13 cellular contexts compared by ENCODE assay signal in the genomic region with DNA sequence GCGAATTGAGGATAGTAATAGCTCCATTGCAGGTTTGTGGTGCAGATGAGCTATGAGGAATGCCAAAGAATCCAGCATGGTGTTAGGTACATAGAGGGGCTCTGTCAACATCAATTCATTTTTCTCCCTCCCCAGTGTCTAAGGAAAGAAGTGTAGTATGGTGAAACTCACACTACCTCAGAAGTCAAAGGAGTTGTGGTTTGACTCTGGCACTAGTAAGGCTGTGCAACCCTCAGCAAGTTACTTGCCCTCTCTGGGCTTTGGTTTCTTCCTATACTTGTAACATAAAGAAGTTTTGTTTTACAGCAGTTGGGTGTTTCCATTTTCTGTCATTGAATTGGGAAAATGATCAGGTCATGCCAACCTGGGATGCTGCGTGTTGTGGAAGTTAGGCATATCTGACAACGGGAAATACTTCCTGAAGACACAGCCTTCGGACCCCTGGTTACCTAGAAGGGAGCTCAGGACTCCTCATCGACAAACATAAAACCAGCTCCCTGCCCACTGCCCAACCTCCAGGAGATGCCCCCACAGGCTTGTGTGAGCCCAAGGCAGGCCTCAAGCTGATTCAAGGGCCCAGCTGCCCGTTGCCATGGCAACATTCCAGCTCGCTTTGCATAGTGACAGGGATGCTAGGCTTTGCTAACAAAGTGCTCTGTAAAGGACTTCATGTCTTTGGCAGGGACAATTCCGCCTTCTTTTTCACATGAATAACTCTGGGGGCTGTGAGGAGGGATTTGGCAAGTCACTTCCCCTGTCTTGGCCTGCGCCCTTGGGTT.
DNase-seq lines count a peak whose midpoint lies in the region; ATAC-seq, FAIRE-seq and TF ChIP-seq lines count a peak whose summit lies in the region.
"Had no signal": no experiment of that assay in that cellular context is flagged by ENCODE, and none has a peak within 500 bp of the region (broad histone marks: within the 10 kb centered on the region; RNA-seq: fewer than 3 reads in every experiment).

No MANE protein-coding gene starts in this region.

- H2BK12ac ChIP-seq in H1 (ENCODE audit: low read depth, low read length) (no peak overlapping the region), neuronal stem cell (ENCODE audit: low read length) (no peak overlapping the region)

- TF ChIP-seq EP300 in H1 (IDR thresholded peaks at IDR 0.05; ENCODE audit: borderline replicate concordance in 1 of 2, low read depth in 2 of 2, low read length in 2 of 2): no peak

- ATAC-seq in HG03354 (IDR thresholded peaks at IDR 0.05; ENCODE audit: poor library complexity, severe bottlenecking, unreplicated experiment): no peak
- ATAC-seq: activated CD8-positive, alpha-beta memory T cell treated with anti-CD3 and anti-CD28 coated beads, Interleukin-2, amount 10 ng/mL, durations not matched to agents 7 days and 5 days had no signal

- no peak overlapping the region for H3K56ac ChIP-seq in H1 (replicated peaks; ENCODE audit: insufficient read length, low read depth, low read length)

- in situ Hi-C loops in mammary epithelial cell (cut with MboI; ENCODE audit: low sequenced_read_pairs in 2 of 2): no loop called here

- H2BK120ac ChIP-seq in H1 (replicated peaks; ENCODE audit: low read depth, low read length): no peak overlapping the region
- H2BK120ac ChIP-seq in neuronal stem cell (ENCODE audit: low read depth, low read length): no peak overlapping the region

- peaks cover 0 to 2% (median 0%) of the 10 kb centered on the region in 4 experiments; a peak in 1 of 7 replicates for H3K4me1 ChIP-seq in H1 (replicated peaks in 1 of 4; ENCODE audit: control insufficient read depth in 3 of 4, insufficient read depth in 4 of 4, low read length in 3 of 4)
- H3K4me1 ChIP-seq in neuronal stem cell (ENCODE audit: control insufficient read depth in 2 of 2, insufficient read depth in 1 of 2, low read depth in 1 of 2, low read length in 2 of 2): peaks cover 9 to 15% of the 10 kb centered on the region in 2 donors
- H3K4me1 ChIP-seq in mammary epithelial cell (ENCODE audit: insufficient read depth, low read length): no peaks in the 10 kb centered on the region
- H3K4me1 ChIP-seq: transverse colon had no signal

- no peak overlapping the region for H3K23ac ChIP-seq in H1 (ENCODE audit: insufficient read length)
- H3K23ac ChIP-seq in neuronal stem cell (ENCODE audit: low read depth, low read length, poor library complexity): no peak overlapping the region

- H2BK15ac ChIP-seq in H1 (ENCODE audit: low read length): no peak overlapping the region
- no peak overlapping the region for H2BK15ac ChIP-seq in neuronal stem cell (ENCODE audit: low read length)

- no peak overlapping the region for H3K14ac ChIP-seq in H1 (ENCODE audit: insufficient read length)
- no peak overlapping the region for H3K14ac ChIP-seq in neuronal stem cell (ENCODE audit: low read length)

- H3K9me3 ChIP-seq in H1 (ENCODE audit: insufficient read depth in 2 of 2, low read depth in 1 of 2, low read length in 1 of 2): no peaks in the 10 kb centered on the region
- H3K9me3 ChIP-seq in neuronal stem cell (replicated peaks in 1 of 2; ENCODE audit: control insufficient read depth in 2 of 2, insufficient read depth in 1 of 2, low read depth in 1 of 2, low read length in 2 of 2): no peaks in the 10 kb centered on the region
- no peaks in the 10 kb centered on the region for H3K9me3 ChIP-seq in mammary epithelial cell (replicated peaks; ENCODE audit: insufficient read depth, low read length)
- H3K9me3 ChIP-seq: transverse colon had no signal

- dilution Hi-C loops in mammary epithelial cell (cut with HindIII; ENCODE audit: low sequenced_read_pairs): no loop called here

- H2AFZ ChIP-seq in H1 (ENCODE audit: low read length) (no peak overlapping the region), neuronal stem cell (ENCODE audit: low read length) (no peak overlapping the region), mammary epithelial cell (ENCODE audit: low read depth, low read length) (no peak overlapping the region)

- FAIRE-seq in H1 (lab: Jason Lieb, UNC): no peak
- FAIRE-seq: kidney had no signal

- H3K79me1 ChIP-seq in H1 (ENCODE audit: low read depth, low read length): no peaks in the 10 kb centered on the region
- H3K79me1 ChIP-seq in neuronal stem cell (ENCODE audit: low read depth, low read length): peaks cover 2% of the 10 kb centered on the region

- H3K23me2 ChIP-seq in H1 (ENCODE audit: low read depth, low read length): 0 out of 2 replicates have a peak, but pooled peaks cover 1% of the 10 kb centered on the region

- H4K20me1 ChIP-seq in H1 (replicated peaks in 1 of 2; ENCODE audit: control insufficient read depth in 1 of 2, insufficient read depth in 2 of 2, low read length in 2 of 2) (peaks cover 0 to 3% of the 10 kb centered on the region in 2 experiments), mammary epithelial cell (ENCODE audit: insufficient read depth, low read length) (no peaks in the 10 kb centered on the region)

- H2BK5ac ChIP-seq in H1 (ENCODE audit: low read depth, low read length) (no peak overlapping the region), neuronal stem cell (ENCODE audit: low read length) (no peak overlapping the region)

- H3K27ac ChIP-seq in H1 (ENCODE audit: low read depth, low read length) (no peak overlapping the region), neuronal stem cell (replicated peaks; ENCODE audit: low read length) (no peak overlapping the region), mammary epithelial cell (ENCODE audit: insufficient read depth, low read depth, low read length) (no peak overlapping the region)
- H3K27ac ChIP-seq: transverse colon had no signal

- no peak overlapping the region for H3K4me2 ChIP-seq in H1 (ENCODE audit: insufficient read depth in 1 of 2, low read depth in 2 of 2, low read length in 2 of 2)
- no peak overlapping the region for H3K4me2 ChIP-seq in neuronal stem cell (ENCODE audit: insufficient read depth, low read length, poor library complexity, severe bottlenecking)
- H3K4me2 ChIP-seq in mammary epithelial cell (ENCODE audit: insufficient read depth, low read depth, low read length): no peak overlapping the region

- H3K9ac ChIP-seq in H1 (replicated peaks in 1 of 4; ENCODE audit: extremely low read depth in 1 of 4, low read depth in 3 of 4, low read length in 3 of 4): no peak overlapping the region
- no peak overlapping the region for H3K9ac ChIP-seq in neuronal stem cell (ENCODE audit: low read depth, low read length, poor library complexity)
- no peak overlapping the region for H3K9ac ChIP-seq in mammary epithelial cell (ENCODE audit: insufficient read depth, low read length)

- CTCF ChIA-PET in H1 (lab: Charles Lee; ENCODE audit: partially characterized antibody) (interaction anchor here (0.7 to 2.2 kb wide), 11 partner anchors 12 to 135 kb away, joined by 3 to 7 read pairs (median 4); no protein-coding TSS in a partner anchor), mammary epithelial cell (lab: Charles Lee; ENCODE audit: low non-redundant PET) (no interaction called here)

- TF ChIP-seq CTCF in H1 (IDR thresholded peaks at IDR 0.05; ENCODE audit: control extremely low read depth in 1 of 3, insufficient read depth in 1 of 3, low read depth in 1 of 3, low read length in 3 of 3) (no peak), mammary epithelial cell (conservative IDR thresholded peaks at IDR 0.05 in 1 of 2, IDR thresholded peaks at IDR 0.05 in 1 of 2; ENCODE audit: extremely low read depth in 1 of 2, insufficient read depth in 1 of 2, low read depth in 1 of 2, low read length in 2 of 2) (no peak)

- WGBS in H1 (ENCODE audit: extremely low coverage in 1 of 2, insufficient coverage in 1 of 2, insufficient read length in 1 of 2, insufficient replicate concordance in 2 of 2, low coverage in 1 of 2, low lambda C conversion rate in 2 of 2, missing lambda C conversion rate in 1 of 2), 2 experiments: 61% methylated on average over 9 of the region's 9 CpGs; no CpG with 5 or more reads in 1 of the 2 experiments
- no CpG with 5 or more reads among the region's 9 CpGs for WGBS in neuronal stem cell (ENCODE audit: extremely low coverage in 2 of 2, insufficient read length in 2 of 2, insufficient replicate concordance in 1 of 2), 2 donors
- 49% methylated on average over 8 of the region's 9 CpGs for whole genome bisulfite sequencing in mammary epithelial cell (ENCODE audit: low coverage, missing lambda C conversion rate)

- intact Hi-C loops in mammary epithelial cell (cut with micrococcal nuclease): no loop called here

- no peaks in the 10 kb centered on the region for H3K79me2 ChIP-seq in H1 (ENCODE audit: control insufficient read depth in 1 of 2, insufficient read depth in 2 of 2, low read length in 2 of 2)
- H3K79me2 ChIP-seq in mammary epithelial cell (ENCODE audit: insufficient read depth, low read length): no peaks in the 10 kb centered on the region

- no peak overlapping the region for H4K91ac ChIP-seq in H1 (replicated peaks; ENCODE audit: insufficient read length, low read length)
- H4K91ac ChIP-seq in neuronal stem cell (ENCODE audit: low read depth, low read length, poor library complexity): no peak overlapping the region

- H3K18ac ChIP-seq in H1 (ENCODE audit: extremely low read depth, low read length) (no peak overlapping the region), neuronal stem cell (ENCODE audit: low read length) (no peak overlapping the region)

- H3K27me3 ChIP-seq in H1 (replicated peaks in 1 of 4; ENCODE audit: control insufficient read depth in 3 of 4, extremely low read depth in 1 of 4, insufficient read depth in 3 of 4, low read length in 3 of 4): no peaks in the 10 kb centered on the region
- H3K27me3 ChIP-seq in neuronal stem cell (ENCODE audit: control insufficient read depth in 3 of 3, insufficient read depth in 3 of 3, low read depth in 1 of 3, low read length in 3 of 3): peaks cover 0 to 3% (median 0%) of the 10 kb centered on the region in 3 experiments
- peaks cover under 1% of the 10 kb centered on the region for H3K27me3 ChIP-seq in mammary epithelial cell (ENCODE audit: insufficient read depth, low read length)
- H3K27me3 ChIP-seq: transverse colon had no signal

- no peak overlapping the region for H4K5ac ChIP-seq in H1 (ENCODE audit: insufficient read length, low read depth, low read length)

- peak; percentile 35 to 45 for TF ChIP-seq RAD21 in H1 (IDR thresholded peaks at IDR 0.05 in 1 of 2, conservative IDR thresholded peaks at IDR 0.05 in 1 of 2; ENCODE audit: low read depth in 2 of 2, low read length in 2 of 2)

- BruUV-seq in mammary epithelial cell (replicated peaks; lab: Mats Ljungman, UMichigan): no TSS peak

- H4K8ac ChIP-seq in H1 (ENCODE audit: extremely low read depth, insufficient read depth, low read length): no peak overlapping the region
- no peak overlapping the region for H4K8ac ChIP-seq in neuronal stem cell (ENCODE audit: low read depth, low read length)

- TF ChIP-seq POLR2A in H1 (IDR thresholded peaks at IDR 0.05; ENCODE audit: control extremely low read depth in 1 of 2, low read depth in 2 of 2, low read length in 2 of 2): no peak

- DNase-seq in DMS153 (lab: John Stamatoyannopoulos, UW) (peak; percentile 6), DMS153 treated with DMSO at 0.1 percent for 48 hours (lab: John Stamatoyannopoulos, UW; ENCODE audit: unreplicated experiment) (no peak), NCI-H2196 treated with DMSO at 0.1 percent for 48 hours (lab: John Stamatoyannopoulos, UW; ENCODE audit: unreplicated experiment) (peak; percentile 1), H1 (ENCODE audit: low read depth in 1 of 2, low spot score in 2 of 2) (peak in 1 of 2 experiments; percentile 52), neuronal stem cell (ENCODE audit: low spot score) (peak; percentile 60), mammary epithelial cell (no peak)
- DNase-seq in stimulated activated CD4-positive, alpha-beta T cell treated with anti-CD3 and anti-CD28 coated beads, Interleukin-4, amount 100 ng/mL, for 4 hours: no peak
- DNase-seq: 8988T; activated CD8-positive, alpha-beta memory T cell treated with anti-CD3 and anti-CD28 coated beads, Interleukin-2, amount 10 ng/mL, durations not matched to agents 7 days and 5 days; kidney; T-helper 2 cell; transverse colon had no signal

- no peak overlapping the region for H3K4ac ChIP-seq in H1 (replicated peaks; ENCODE audit: insufficient read length, low read depth, low read length)
- H3K4ac ChIP-seq in neuronal stem cell (ENCODE audit: low read length): no peak overlapping the region

- H3K4me3 ChIP-seq in H1 (ENCODE audit: extremely low read depth in 1 of 4, insufficient read depth in 2 of 4, low read depth in 3 of 4, low read length in 4 of 4) (no peak overlapping the region), neuronal stem cell (ENCODE audit: low read length in 2 of 2) (no peak overlapping the region), mammary epithelial cell (replicated peaks in 1 of 3; ENCODE audit: insufficient read depth in 1 of 3, low read depth in 2 of 3, low read length in 3 of 3) (no peak overlapping the region)
- H3K4me3 ChIP-seq: transverse colon had no signal

- H2BK20ac ChIP-seq in H1 (ENCODE audit: low read length): no peak overlapping the region

- H3K36me3 ChIP-seq in H1 (ENCODE audit: control insufficient read depth in 2 of 4, insufficient read depth in 4 of 4, low read length in 3 of 4): no peaks in the 10 kb centered on the region
- H3K36me3 ChIP-seq in neuronal stem cell (replicated peaks in 1 of 2; ENCODE audit: control insufficient read depth in 2 of 2, insufficient read depth in 2 of 2, low read length in 2 of 2): no peaks in the 10 kb centered on the region
- no peaks in the 10 kb centered on the region for H3K36me3 ChIP-seq in mammary epithelial cell (ENCODE audit: insufficient read depth, low read length)
- H3K36me3 ChIP-seq: transverse colon had no signal

- POLR2A ChIA-PET in H1 (lab: Charles Lee; ENCODE audit: partially characterized antibody): no interaction called here

- H2AK5ac ChIP-seq in H1 (ENCODE audit: low read depth, low read length) (no peak overlapping the region), neuronal stem cell (ENCODE audit: low read depth, low read length) (no peak overlapping the region)

Comparison
In these comparisons a context has a peak if more than half of its experiments do, and no peak if none do; other contexts are left out.
1. DNase-seq: peak in DMS153 (single experiment), NCI-H2196 treated with DMSO at 0.1 percent for 48 hours (single experiment) and neuronal stem cell (single experiment); none in DMS153 treated with DMSO at 0.1 percent for 48 hours (single experiment), mammary epithelial cell (single experiment) and stimulated activated CD4-positive, alpha-beta T cell treated with anti-CD3 and anti-CD28 coated beads, Interleukin-4, amount 100 ng/mL, for 4 hours (0 of 2).